ENCODE assay signal across 25 cellular contexts in genomic region chr5:172760136-172760535, GRCh38.
"Had no signal": no experiment of that assay in that cellular context is flagged by ENCODE, and none has a peak within 500 bp of the region (broad histone marks: within the 10 kb centered on the region; RNA-seq: fewer than 3 reads in every experiment).

No MANE protein-coding gene starts in this region.

- H3K27me3 Mint-ChIP-seq: stimulated activated memory B cell treated with anti-CD40 and anti-IgM and Interleukin-4, amounts not matched to agents 10 μg/mL and 1 μg/mL and 100 μg/mL, for 72 hours; stimulated activated naive CD8-positive, alpha-beta T cell treated with anti-CD3 and anti-CD28 coated beads, Interleukin-15, Interleukin-2, amounts not matched to agents 100 ng/mL and 50 ng/mL, for 24 hours had no signal

- H3K36me3 Mint-ChIP-seq: natural killer cell; neural progenitor cell; stimulated activated memory B cell treated with anti-CD40 and anti-IgM and Interleukin-4, amounts not matched to agents 10 μg/mL and 1 μg/mL and 100 μg/mL, for 72 hours had no signal

- H3K4me3 Mint-ChIP-seq: natural killer cell; nephron; neural progenitor cell; stimulated activated memory B cell treated with anti-CD40 and anti-IgM and Interleukin-4, amounts not matched to agents 10 μg/mL and 1 μg/mL and 100 μg/mL, for 72 hours; stimulated activated naive CD8-positive, alpha-beta T cell treated with anti-CD3 and anti-CD28 coated beads, Interleukin-15, Interleukin-2, amounts not matched to agents 100 ng/mL and 50 ng/mL, for 24 hours had no signal

- H3K9me3 ChIP-seq: ovary, right lobe of liver, sigmoid colon, thyroid gland, upper lobe of left lung, vagina had no signal

- H3K27ac ChIP-seq: neural progenitor cell, ovary, parathyroid adenoma, psoas muscle, right lobe of liver, sigmoid colon, stomach, thoracic aorta, thyroid gland, tibial nerve, upper lobe of left lung, vagina had no signal

- H3K4me3 ChIP-seq: neural progenitor cell, ovary, psoas muscle, right lobe of liver, sigmoid colon, stomach, thoracic aorta, thyroid gland, tibial nerve, upper lobe of left lung, vagina had no signal

- DNase-seq: natural killer cell; occipital lobe; ovary; psoas muscle; right cardiac atrium; right lobe of liver; sigmoid colon; small intestine; stimulated activated CD4-positive, alpha-beta T cell treated with anti-CD3 and anti-CD28 coated beads, Interleukin-15, amount 100 ng/mL, for 24 hours; stimulated activated CD4-positive, alpha-beta T cell treated with anti-CD3 and anti-CD28 coated beads, Interleukin-2, amount 100 ng/mL, for 24 hours; stimulated activated CD4-positive, alpha-beta T cell treated with anti-CD3 and anti-CD28 coated beads, Interleukin-2, amount 100 ng/mL, for 48 hours; stimulated activated CD4-positive, alpha-beta T cell treated with anti-CD3 and anti-CD28 coated beads, Interleukin-4, amount 100 ng/mL, for 24 hours; stimulated activated naive CD4-positive, alpha-beta T cell treated with Interleukin-2 at 50 U/mL for 16 hours; stomach; thyroid gland; upper lobe of left lung had no signal

- H3K9me3 Mint-ChIP-seq: natural killer cell; stimulated activated naive CD8-positive, alpha-beta T cell treated with anti-CD3 and anti-CD28 coated beads, Interleukin-15, Interleukin-2, amounts not matched to agents 100 ng/mL and 50 ng/mL, for 24 hours had no signal

- H3K36me3 ChIP-seq: neural progenitor cell, ovary, right lobe of liver, sigmoid colon, stomach, thoracic aorta, thyroid gland, tibial nerve, upper lobe of left lung, vagina had no signal

- ATAC-seq: natural killer cell; psoas muscle; right cardiac atrium; right lobe of liver; stimulated activated memory B cell treated with anti-CD40 and anti-IgM and Interleukin-4, amounts not matched to agents 10 μg/mL and 1 μg/mL and 100 μg/mL, for 72 hours had no signal

- H3K27ac Mint-ChIP-seq: neural progenitor cell; progenitor cell of endocrine pancreas; stimulated activated naive CD8-positive, alpha-beta T cell treated with anti-CD3 and anti-CD28 coated beads, Interleukin-15, Interleukin-2, amounts not matched to agents 100 ng/mL and 50 ng/mL, for 24 hours had no signal
